21 cellular contexts compared by ENCODE assay signal in genomic region chr11:108536783-108537182, GRCh38. TPM values are rescaled to one million over a fixed set of nuclear protein-coding genes. Genes with fewer than 3 reads are reported as not detected.
DNase-seq lines count a peak whose midpoint lies in the region; ATAC-seq and TF ChIP-seq lines count a peak whose summit lies in the region.
"Had no signal": no experiment of that assay in that cellular context is flagged by ENCODE, and none has a peak within 500 bp of the region (broad histone marks: within the 10 kb centered on the region; RNA-seq: fewer than 3 reads in every experiment).

No MANE protein-coding gene starts in this region.

- no peaks in the 10 kb centered on the region for H3K9me3 Mint-ChIP-seq in H9
- H3K9me3 Mint-ChIP-seq: CD4-positive, alpha-beta memory T cell had no signal

- H3K79me1 ChIP-seq in H9 (ENCODE audit: insufficient read depth, low read depth, low read length, poor library complexity, severe bottlenecking) = no peaks in the 10 kb centered on the region

- intact Hi-C loops in left lung (cut with DNase I) = no loop called here
- intact Hi-C loops in head of caudate nucleus (cut with DNase I) = no loop called here

- H3K4me2 ChIP-seq in smooth muscle cell (no peak overlapping the region), H9 (ENCODE audit: insufficient read depth, insufficient read length, low read length) (no peak overlapping the region)
- H3K4me2 ChIP-seq: BLaER1, KMS-11 had no signal

- H3K9me3 ChIP-seq in left lung (no peaks in the 10 kb centered on the region), smooth muscle cell (replicated peaks; ENCODE audit: low read depth) (no peaks in the 10 kb centered on the region), H9 (ENCODE audit: control insufficient read depth, low read depth, low read length) (no peaks in the 10 kb centered on the region)
- H3K9me3 ChIP-seq: BLaER1 had no signal

- TF ChIP-seq CTCF in left lung (IDR thresholded peaks at IDR 0.05) (no peak), smooth muscle cell (IDR thresholded peaks at IDR 0.05; ENCODE audit: borderline replicate concordance, insufficient read depth, poor library complexity, severe bottlenecking) (no peak), H9 (conservative IDR thresholded peaks at IDR 0.05) (no peak)

- H2BK20ac ChIP-seq in H9 (ENCODE audit: low read depth, low read length, poor library complexity, severe bottlenecking) = no peak overlapping the region

- H3K36me3 ChIP-seq in left lung (no peaks in the 10 kb centered on the region), smooth muscle cell (ENCODE audit: low read depth) (no peaks in the 10 kb centered on the region)
- H3K36me3 ChIP-seq: BLaER1 had no signal

- H4K20me1 ChIP-seq in smooth muscle cell (ENCODE audit: low read depth) = no peaks in the 10 kb centered on the region
- H4K20me1 ChIP-seq in H9 (ENCODE audit: control insufficient read depth, insufficient read depth, insufficient read length) = no peaks in the 10 kb centered on the region
- H4K20me1 ChIP-seq: BLaER1 had no signal

- H4K91ac ChIP-seq in H9 (ENCODE audit: insufficient read length, low read depth, low read length) = no peak overlapping the region

- no peak overlapping the region for H2BK15ac ChIP-seq in H9 (ENCODE audit: low read depth, low read length)

- H3K27me3 ChIP-seq in left lung (no peaks in the 10 kb centered on the region), smooth muscle cell (ENCODE audit: low read depth) (no peaks in the 10 kb centered on the region), H9 (ENCODE audit: insufficient read depth, low read length) (no peaks in the 10 kb centered on the region)
- H3K27me3 ChIP-seq: BLaER1 had no signal

- DNase-seq in HPDE6-E6E7 (ENCODE audit: extremely low spot score) = peak; percentile 93
- DNase-seq in epithelial cell of prostate (ENCODE audit: low read depth, low spot score) = peak; percentile 34
- no peak for DNase-seq in left lung
- no peak for DNase-seq in smooth muscle cell (lab: John Stamatoyannopoulos, UW; ENCODE audit: unreplicated experiment)
- DNase-seq in activated CD4-positive, CD25-positive, alpha-beta regulatory T cell (lab: John Stamatoyannopoulos, UW) = no peak
- no peak for DNase-seq in stimulated activated CD4-positive, alpha-beta T cell treated with anti-CD3 and anti-CD28 coated beads, Interleukin-2, amount 100 ng/mL, for 24 hours
- DNase-seq in H9 = no peak
- no peak for DNase-seq in head of caudate nucleus
- DNase-seq: CD4-positive, alpha-beta memory T cell; DMS153; GF-D8; MV-4-11; NCI-H1694 treated with DMSO at 0.1 percent for 48 hours; NCI-H2227 treated with DMSO at 0.1 percent for 48 hours; NCI-H524; NCI-H82; OCI-M1; SHP77 treated with DMSO at 0.1 percent for 48 hours had no signal

- H3K23ac ChIP-seq in H9 (ENCODE audit: insufficient read length, low read depth, low read length) = no peak overlapping the region

- no peak overlapping the region for H3K56ac ChIP-seq in H9 (ENCODE audit: insufficient read length, low read depth, low read length)

- no peak overlapping the region for H3K27ac ChIP-seq in epithelial cell of prostate
- H3K27ac ChIP-seq in left lung = no peak overlapping the region
- peak overlapping the region; percentile 43 for H3K27ac ChIP-seq in smooth muscle cell (ENCODE audit: low read depth)
- no peak overlapping the region for H3K27ac ChIP-seq in H9 (ENCODE audit: insufficient read length, low read depth, low read length)
- H3K27ac ChIP-seq: BLaER1, KMS-11 had no signal

- H3K4me3 Mint-ChIP-seq in H9 = no peak overlapping the region
- H3K4me3 Mint-ChIP-seq: CD4-positive, alpha-beta memory T cell had no signal

- H3K79me2 ChIP-seq in smooth muscle cell (ENCODE audit: low read depth) = no peaks in the 10 kb centered on the region
- H3K79me2 ChIP-seq in H9 (ENCODE audit: insufficient read depth, low read length) = no peaks in the 10 kb centered on the region

- no peaks in the 10 kb centered on the region for H3F3A ChIP-seq in smooth muscle cell (ENCODE audit: low read depth)

- no peak overlapping the region for H3K4ac ChIP-seq in H9 (ENCODE audit: low read depth, low read length)

- H3K4me1 ChIP-seq in left lung = no peaks in the 10 kb centered on the region
- H3K4me1 ChIP-seq in smooth muscle cell (ENCODE audit: low read depth) = peaks cover 11% of the 10 kb centered on the region
- H3K4me1 ChIP-seq in H9 (ENCODE audit: insufficient read depth, low read length) = 0 out of 2 replicates have a peak, but pooled peaks cover 6% of the 10 kb centered on the region
- H3K4me1 ChIP-seq: BLaER1 had no signal

- no peaks in the 10 kb centered on the region for H3K23me2 ChIP-seq in H9 (ENCODE audit: insufficient read length, low read depth, low read length, poor library complexity, severe bottlenecking)

- H3K4me1 Mint-ChIP-seq in H9 = peaks cover 12 to 14% of the 10 kb centered on the region in 2 experiments

- WGBS in smooth muscle cell (ENCODE audit: low lambda C conversion rate) = 76% methylated on average over 5 of the region's 5 CpGs
- no CpG with 5 or more reads among the region's 5 CpGs for WGBS in H9 (ENCODE audit: extremely low coverage, insufficient read length, low lambda C conversion rate)

- ATAC-seq in left lung = peak; percentile 57
- ATAC-seq: GM12878 had no signal

- no peak overlapping the region for H2BK5ac ChIP-seq in H9 (ENCODE audit: insufficient read length, low read length)

- H3K36me3 Mint-ChIP-seq in H9 (ENCODE audit: insufficient read depth in 1 of 3, low read depth in 3 of 3) = no peaks in the 10 kb centered on the region

- H4K5ac ChIP-seq in H9 (ENCODE audit: insufficient read length, low read depth, low read length) = no peak overlapping the region

- no peak overlapping the region for H3K9ac ChIP-seq in smooth muscle cell (ENCODE audit: low read depth)
- H3K9ac ChIP-seq in H9 (ENCODE audit: extremely low read depth, insufficient read length, low read length) = no peak overlapping the region
- H3K9ac ChIP-seq: BLaER1, KMS-11 had no signal

- no peak overlapping the region for H2BK120ac ChIP-seq in H9 (ENCODE audit: low read depth, low read length, poor library complexity, severe bottlenecking)

- no peak overlapping the region for H2AK5ac ChIP-seq in H9 (ENCODE audit: insufficient read length, low read length)

- no peak overlapping the region for H3K27ac Mint-ChIP-seq in H9
- H3K27ac Mint-ChIP-seq: CD4-positive, alpha-beta memory T cell had no signal

- H3T11ph ChIP-seq in H9 (ENCODE audit: low read length) = no peak overlapping the region

- H3K18ac ChIP-seq in H9 (ENCODE audit: insufficient read length, low read depth, low read length) = no peak overlapping the region

- H3K4me3 ChIP-seq in left lung (no peak overlapping the region), smooth muscle cell (no peak overlapping the region)
- H3K4me3 ChIP-seq: BLaER1, GM12878 had no signal

- H3K27me3 Mint-ChIP-seq in H9 (ENCODE audit: low read depth) = no peaks in the 10 kb centered on the region
- H3K27me3 Mint-ChIP-seq: CD4-positive, alpha-beta memory T cell had no signal

- no peak overlapping the region for H3K14ac ChIP-seq in H9 (ENCODE audit: insufficient read depth, low read length)

- H2BK12ac ChIP-seq in H9 (ENCODE audit: insufficient read length, low read depth, low read length) = no peak overlapping the region

- H4K8ac ChIP-seq in H9 (replicated peaks; ENCODE audit: insufficient read length, low read depth, low read length) = no peak overlapping the region

- H2AFZ ChIP-seq in smooth muscle cell (ENCODE audit: low read depth) (no peak overlapping the region), H9 (ENCODE audit: low read length) (no peak overlapping the region)

RNA-seq across cellular contexts. Expression of gene POGLUT3, which starts 38.6 kb away (rescaled TPM):
- 10 to 100 TPM; 27.4 to 38.0 TPM for total RNA-seq in left lung
- total RNA-seq in smooth muscle cell = 50.4 and 62.9 TPM in 2 replicates
- polyA plus RNA-seq in smooth muscle cell = 28.9 and 34.4 TPM in 2 replicates
- 13.1 and 13.4 TPM in 2 replicates for total RNA-seq in H9 (2021)

RNA-seq across cellular contexts. Expression of gene EXPH5, which starts 56.8 kb away (rescaled TPM):
- total RNA-seq in left lung (10 to 100 TPM; 27.7 to 31.7 TPM), smooth muscle cell (5.7 and 6.9 TPM in 2 replicates), H9 (2021) (3.1 and 4.0 TPM in 2 replicates)
- 0.54 and 1.6 TPM in 2 replicates for polyA plus RNA-seq in smooth muscle cell

Comparison
In these comparisons a context has a peak if more than half of its experiments do, and no peak if none do; other contexts are left out.
1. DNase-seq: peak in HPDE6-E6E7 (single experiment) and epithelial cell of prostate (single experiment); none in left lung (0 of 2), smooth muscle cell (single experiment), activated CD4-positive, CD25-positive, alpha-beta regulatory T cell (0 of 4), stimulated activated CD4-positive, alpha-beta T cell treated with anti-CD3 and anti-CD28 coated beads, Interleukin-2, amount 100 ng/mL, for 24 hours (0 of 2), H9 (single experiment) and head of caudate nucleus (0 of 42).